In the genomic region with DNA sequence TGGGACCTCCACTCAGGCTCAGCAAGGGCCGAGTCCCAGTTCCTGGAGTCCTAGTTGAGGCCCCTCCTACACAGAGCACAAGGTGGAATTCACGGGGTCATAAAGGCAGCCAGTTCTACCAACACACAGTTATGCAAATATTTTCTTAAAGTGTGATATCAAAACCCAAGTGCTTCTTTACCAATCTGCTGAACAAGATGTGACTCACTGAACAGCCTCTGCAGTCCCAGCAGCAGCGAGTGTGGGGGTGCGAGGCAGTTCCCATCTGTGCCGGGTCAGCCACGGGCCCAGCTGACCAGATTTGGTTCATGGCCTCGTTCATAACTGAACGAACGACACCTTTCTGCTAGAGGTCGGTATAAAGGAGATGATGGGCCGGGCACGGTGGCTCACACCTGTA, we compare ENCODE assay signal across 1 cellular context.
TF ChIP-seq lines count a peak whose summit lies in the region.

No MANE protein-coding gene starts in this region.

TF ChIP-seq in GM12878, 131 proteins besides CTCF, POLR2A, EP300 and RAD21:
- TF ChIP-seq RELB (IDR thresholded peaks at IDR 0.05; ENCODE audit: low read depth) (peak; percentile 27; the same call in 1 of the 2 replicates), POU2F2 (IDR thresholded peaks at IDR 0.05; ENCODE audit: borderline replicate concordance, low read depth, low read length) (peak; percentile 96; the same call in 2 of the 3 replicates), NFIC (IDR thresholded peaks at IDR 0.05; ENCODE audit: low read depth, low read length) (no peak), ZNF622 (IDR thresholded peaks at IDR 0.05) (no peak), ATF7 (IDR thresholded peaks at IDR 0.05; ENCODE audit: low read depth) (peak; percentile 15; the same call in 1 of the 2 replicates), BHLHE40 (IDR thresholded peaks at IDR 0.05; ENCODE audit: borderline replicate concordance in 1 of 2, low read depth in 2 of 2, low read length in 1 of 2) (peak; percentile 26 to 37; a peak in 1 of 4 replicates), SKIL (IDR thresholded peaks at IDR 0.05; ENCODE audit: low read depth, poor library complexity, severe bottlenecking) (no peak), ATF2 (IDR thresholded peaks at IDR 0.05; ENCODE audit: low read length) (no peak), CHD2 (IDR thresholded peaks at IDR 0.05; ENCODE audit: borderline replicate concordance, low read depth, low read length) (peak; percentile 24; the same call in 1 of the 2 replicates), KDM1A (IDR thresholded peaks at IDR 0.05; ENCODE audit: borderline replicate concordance) (no peak), CEBPB (IDR thresholded peaks at IDR 0.05; ENCODE audit: borderline replicate concordance in 1 of 2, low read depth in 2 of 2, low read length in 2 of 2) (no peak), TBL1XR1 (IDR thresholded peaks at IDR 0.05; ENCODE audit: low read depth, low read length) (no peak), SPI1 (IDR thresholded peaks at IDR 0.05; ENCODE audit: borderline replicate concordance, insufficient read depth, low read depth, low read length) (peak; percentile 2; the same call in 1 of the 2 replicates)
- TF ChIP-seq, protein P1, sequence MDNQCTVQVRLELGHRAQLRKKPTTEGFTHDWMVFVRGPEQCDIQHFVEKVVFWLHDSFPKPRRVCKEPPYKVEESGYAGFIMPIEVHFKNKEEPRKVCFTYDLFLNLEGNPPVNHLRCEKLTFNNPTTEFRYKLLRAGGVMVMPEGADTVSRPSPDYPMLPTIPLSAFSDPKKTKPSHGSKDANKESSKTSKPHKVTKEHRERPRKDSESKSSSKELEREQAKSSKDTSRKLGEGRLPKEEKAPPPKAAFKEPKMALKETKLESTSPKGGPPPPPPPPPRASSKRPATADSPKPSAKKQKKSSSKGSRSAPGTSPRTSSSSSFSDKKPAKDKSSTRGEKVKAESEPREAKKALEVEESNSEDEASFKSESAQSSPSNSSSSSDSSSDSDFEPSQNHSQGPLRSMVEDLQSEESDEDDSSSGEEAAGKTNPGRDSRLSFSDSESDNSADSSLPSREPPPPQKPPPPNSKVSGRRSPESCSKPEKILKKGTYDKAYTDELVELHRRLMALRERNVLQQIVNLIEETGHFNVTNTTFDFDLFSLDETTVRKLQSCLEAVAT (IDR thresholded peaks at IDR 0.05) = peak; percentile 20; the same call in 1 of the 2 replicates
- TF ChIP-seq, protein P2, sequence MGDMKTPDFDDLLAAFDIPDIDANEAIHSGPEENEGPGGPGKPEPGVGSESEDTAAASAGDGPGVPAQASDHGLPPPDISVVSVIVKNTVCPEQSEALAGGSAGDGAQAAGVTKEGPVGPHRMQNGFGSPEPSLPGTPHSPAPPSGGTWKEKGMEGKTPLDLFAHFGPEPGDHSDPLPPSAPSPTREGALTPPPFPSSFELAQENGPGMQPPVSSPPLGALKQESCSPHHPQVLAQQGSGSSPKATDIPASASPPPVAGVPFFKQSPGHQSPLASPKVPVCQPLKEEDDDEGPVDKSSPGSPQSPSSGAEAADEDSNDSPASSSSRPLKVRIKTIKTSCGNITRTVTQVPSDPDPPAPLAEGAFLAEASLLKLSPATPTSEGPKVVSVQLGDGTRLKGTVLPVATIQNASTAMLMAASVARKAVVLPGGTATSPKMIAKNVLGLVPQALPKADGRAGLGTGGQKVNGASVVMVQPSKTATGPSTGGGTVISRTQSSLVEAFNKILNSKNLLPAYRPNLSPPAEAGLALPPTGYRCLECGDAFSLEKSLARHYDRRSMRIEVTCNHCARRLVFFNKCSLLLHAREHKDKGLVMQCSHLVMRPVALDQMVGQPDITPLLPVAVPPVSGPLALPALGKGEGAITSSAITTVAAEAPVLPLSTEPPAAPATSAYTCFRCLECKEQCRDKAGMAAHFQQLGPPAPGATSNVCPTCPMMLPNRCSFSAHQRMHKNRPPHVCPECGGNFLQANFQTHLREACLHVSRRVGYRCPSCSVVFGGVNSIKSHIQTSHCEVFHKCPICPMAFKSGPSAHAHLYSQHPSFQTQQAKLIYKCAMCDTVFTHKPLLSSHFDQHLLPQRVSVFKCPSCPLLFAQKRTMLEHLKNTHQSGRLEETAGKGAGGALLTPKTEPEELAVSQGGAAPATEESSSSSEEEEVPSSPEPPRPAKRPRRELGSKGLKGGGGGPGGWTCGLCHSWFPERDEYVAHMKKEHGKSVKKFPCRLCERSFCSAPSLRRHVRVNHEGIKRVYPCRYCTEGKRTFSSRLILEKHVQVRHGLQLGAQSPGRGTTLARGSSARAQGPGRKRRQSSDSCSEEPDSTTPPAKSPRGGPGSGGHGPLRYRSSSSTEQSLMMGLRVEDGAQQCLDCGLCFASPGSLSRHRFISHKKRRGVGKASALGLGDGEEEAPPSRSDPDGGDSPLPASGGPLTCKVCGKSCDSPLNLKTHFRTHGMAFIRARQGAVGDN (IDR thresholded peaks at IDR 0.05) = 0 out of 2 replicates have a peak, but pooled peaks have one; percentile 8
TF ChIP-seq in GM12878: peak in this region for 8.
